Comparison of ENCODE assay signal across 27 cellular contexts in genomic region chr16:13629704-13630103, GRCh38.
"Had no signal": no experiment of that assay in that cellular context is flagged by ENCODE, and none has a peak within 500 bp of the region (broad histone marks: within the 10 kb centered on the region; RNA-seq: fewer than 3 reads in every experiment).

No MANE protein-coding gene starts in this region.

- ATAC-seq: activated CD8-positive, alpha-beta memory T cell treated with anti-CD3 and anti-CD28 coated beads, Interleukin-2, amount 10 ng/mL, durations not matched to agents 7 days and 5 days; activated CD8-positive, alpha-beta T cell treated with anti-CD3 and anti-CD28 coated beads, Interleukin-2, amount 10 ng/mL, durations not matched to agents 7 days and 5 days; activated naive CD8-positive, alpha-beta T cell treated with anti-CD3 and anti-CD28 coated beads, Interleukin-2, amount 50 U/mL, for 24 hours had no signal

- H3K27me3 ChIP-seq: ascending aorta, cardiac muscle cell had no signal

- H3K27ac ChIP-seq: ascending aorta, cardiac muscle cell, VCaP had no signal

- FAIRE-seq: bronchial epithelial cell, TTC549 had no signal

- H3K9me3 ChIP-seq: ascending aorta had no signal

- H3K4me1 ChIP-seq: ascending aorta had no signal

- H3K36me3 ChIP-seq: ascending aorta, cardiac muscle cell had no signal

- DNase-seq: activated B cell treated with CpG ODN at 0.5 μM for 24 hours; activated CD4-positive, alpha-beta memory T cell treated with anti-CD3 and anti-CD28 coated beads, Interleukin-2, amount 10 ng/mL, durations not matched to agents 7 days and 5 days; activated CD4-positive, alpha-beta T cell treated with anti-CD3 and anti-CD28 coated beads for 4 hours; activated CD4-positive, alpha-beta T cell treated with anti-CD3 and anti-CD28 coated beads, Interleukin-2, amount 10 ng/mL, durations not matched to agents 7 days and 5 days; activated CD4-positive, alpha-beta T cell treated with anti-CD3 and anti-CD28 coated beads, Interleukin-2, amount 50 U/mL, for 48 hours; activated CD4-positive, CD25-positive, alpha-beta regulatory T cell treated with anti-CD3 and anti-CD28 coated beads, Interleukin-2, amount 50 U/mL, for 72 hours; activated CD8-positive, alpha-beta memory T cell treated with anti-CD3 and anti-CD28 coated beads for 24 hours; activated CD8-positive, alpha-beta memory T cell treated with anti-CD3 and anti-CD28 coated beads, Interleukin-2, amount 10 ng/mL, durations not matched to agents 7 days and 5 days; activated CD8-positive, alpha-beta memory T cell treated with anti-CD3 and anti-CD28 coated beads, Interleukin-2, amount 50 U/mL, for 48 hours; activated CD8-positive, alpha-beta T cell treated with anti-CD3 and anti-CD28 coated beads, Interleukin-2, amount 10 ng/mL, durations not matched to agents 7 days and 5 days; activated effector memory CD4-positive, alpha-beta T cell treated with Interleukin-2 at 50 U/mL for 16 hours; activated gamma-delta T cell; activated naive CD4-positive, alpha-beta T cell treated with anti-CD3 and anti-CD28 coated beads, Interleukin-2, amount 10 ng/mL, durations not matched to agents 7 days and 5 days; activated naive CD4-positive, alpha-beta T cell treated with Interleukin-2 at 50 U/mL for 16 hours; activated naive CD8-positive, alpha-beta T cell treated with anti-CD3 and anti-CD28 coated beads, Interleukin-2, amount 10 ng/mL, durations not matched to agents 7 days and 5 days; activated naive CD8-positive, alpha-beta T cell treated with anti-CD3 and anti-CD28 coated beads, Interleukin-2, amount 50 U/mL, for 24 hours; activated T-cell treated with anti-CD3 and anti-CD28 coated beads, Interleukin-2, amount 50 U/mL, for 24 hours; activated T-cell treated with anti-CD3 and anti-CD28 coated beads, Interleukin-2, amount 50 U/mL, for 48 hours; amygdala; cerebellar nuclear complex; T-helper 2 cell; T-helper 9 cell had no signal

- H3K4me3 ChIP-seq: ascending aorta, cardiac muscle cell had no signal
